ENCODE assay signal across 21 cellular contexts in the genomic region with DNA sequence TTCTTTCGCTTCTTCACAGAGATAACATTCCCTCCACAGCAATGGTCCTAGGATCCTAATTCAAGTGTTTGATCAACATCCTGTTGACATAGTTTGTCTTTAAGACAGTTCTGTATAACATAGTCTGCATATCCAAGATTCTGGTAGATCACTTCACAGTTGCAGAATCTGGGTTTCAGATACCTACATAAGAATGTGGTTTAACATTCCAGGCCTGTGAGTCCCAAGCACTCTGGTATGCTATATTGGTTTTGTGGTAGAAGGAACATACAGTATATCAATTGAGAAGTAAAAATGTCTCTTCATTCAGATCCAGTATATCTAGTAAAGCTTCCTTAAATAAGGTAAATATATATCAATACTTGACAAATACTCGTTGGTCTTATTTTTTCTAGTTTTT.
DNase-seq lines count a peak whose midpoint lies in the region; ATAC-seq and TF ChIP-seq lines count a peak whose summit lies in the region.
"Had no signal": no experiment of that assay in that cellular context is flagged by ENCODE, and none has a peak within 500 bp of the region (broad histone marks: within the 10 kb centered on the region; RNA-seq: fewer than 3 reads in every experiment).

No MANE protein-coding gene starts in this region.

- intact Hi-C loops in PC-3 (cut with micrococcal nuclease) = no loop called here

- H4K8ac ChIP-seq in mesenchymal stem cell (ENCODE audit: low read length) = no peak overlapping the region

- no peaks in the 10 kb centered on the region for H3K79me1 ChIP-seq in mesenchymal stem cell (replicated peaks; ENCODE audit: low read length, poor library complexity, severe bottlenecking)

- WGBS in mesenchymal stem cell = 29% methylated on average over 1 of the region's 2 CpGs

- no peaks in the 10 kb centered on the region for H3K27me3 ChIP-seq in PC-3 (ENCODE audit: low read length)
- H3K27me3 ChIP-seq in mesenchymal stem cell (ENCODE audit: control insufficient read depth in 1 of 2, insufficient read depth in 1 of 2, low read length in 2 of 2) = no peaks in the 10 kb centered on the region
- H3K27me3 ChIP-seq: upper lobe of left lung had no signal

- no peak overlapping the region for H4K91ac ChIP-seq in mesenchymal stem cell (ENCODE audit: low read length)

- no peaks in the 10 kb centered on the region; the same call in 1 of the 2 replicates for H3K36me3 ChIP-seq in PC-3 (ENCODE audit: low read depth, low read length)
- no peaks in the 10 kb centered on the region for H3K36me3 ChIP-seq in mesenchymal stem cell (ENCODE audit: control insufficient read depth in 1 of 2, insufficient read depth in 2 of 2, low read depth in 1 of 2, low read length in 2 of 2)
- H3K36me3 ChIP-seq: upper lobe of left lung had no signal

- H3K4me3 ChIP-seq in PC-3 (ENCODE audit: low read length) = no peak overlapping the region
- no peak overlapping the region for H3K4me3 ChIP-seq in cardiac fibroblast (replicated peaks in 1 of 2; ENCODE audit: low read depth in 2 of 2, low read length in 2 of 2)
- H3K4me3 ChIP-seq in mesenchymal stem cell (ENCODE audit: insufficient read depth in 1 of 2, low read depth in 1 of 2, low read length in 2 of 2) = no peak overlapping the region
- H3K4me3 ChIP-seq: upper lobe of left lung had no signal

- no peak overlapping the region for H2AK5ac ChIP-seq in mesenchymal stem cell (ENCODE audit: low read length, severe bottlenecking)

- POLR2A ChIA-PET in PC-3 (lab: Charles Lee; ENCODE audit: unreplicated experiment) = no interaction called here

- H3K23ac ChIP-seq in mesenchymal stem cell (ENCODE audit: low read length in 2 of 2) = no peak overlapping the region

- H3K9me3 ChIP-seq in PC-3 (ENCODE audit: low read length) (no peaks in the 10 kb centered on the region), mesenchymal stem cell (ENCODE audit: control insufficient read depth, low read length) (peaks cover 35% of the 10 kb centered on the region)
- H3K9me3 ChIP-seq: upper lobe of left lung had no signal

- peak; percentile 85 for ATAC-seq in PC-3
- ATAC-seq: activated CD4-positive, alpha-beta T cell treated with anti-CD3 and anti-CD28 coated beads for 36 hours; HCT116; right cardiac atrium had no signal

- no peak overlapping the region for H3K14ac ChIP-seq in mesenchymal stem cell (ENCODE audit: low read length in 2 of 2)

- H3K27ac ChIP-seq in PC-3 (ENCODE audit: low read length) = no peak overlapping the region
- H3K27ac ChIP-seq in mesenchymal stem cell (ENCODE audit: low read length, poor library complexity, severe bottlenecking) = peak overlapping the region; percentile 48
- H3K27ac ChIP-seq: epithelial cell of prostate, upper lobe of left lung had no signal

- H3K18ac ChIP-seq in mesenchymal stem cell (ENCODE audit: low read depth in 1 of 2, low read length in 2 of 2) = no peak overlapping the region

- no peak overlapping the region for H2BK5ac ChIP-seq in mesenchymal stem cell (ENCODE audit: low read depth, low read length, poor library complexity, severe bottlenecking)

- H3K79me2 ChIP-seq in PC-3 (ENCODE audit: low read length) = no peaks in the 10 kb centered on the region

- no peak overlapping the region for H3K4me2 ChIP-seq in PC-3 (ENCODE audit: low read length)
- H3K4me2 ChIP-seq in mesenchymal stem cell (ENCODE audit: low read length, poor library complexity, severe bottlenecking) = no peak overlapping the region

- H2BK120ac ChIP-seq in mesenchymal stem cell (ENCODE audit: low read depth, low read length) = no peak overlapping the region

- H4K20me1 ChIP-seq in PC-3 (ENCODE audit: low read length) = no peaks in the 10 kb centered on the region

- TF ChIP-seq CTCF in PC-3 (conservative IDR thresholded peaks at IDR 0.05; ENCODE audit: low read depth, low read length) = no peak
- no peak for TF ChIP-seq CTCF in cardiac fibroblast (IDR thresholded peaks at IDR 0.05; ENCODE audit: low read depth, low read length)

- H2BK12ac ChIP-seq in mesenchymal stem cell (ENCODE audit: low read length in 2 of 2) = no peak overlapping the region

- H3K9ac ChIP-seq in PC-3 (ENCODE audit: low read length) (no peak overlapping the region), mesenchymal stem cell (ENCODE audit: low read length) (no peak overlapping the region)

- BruUV-seq in PC-3 (replicated peaks; lab: Mats Ljungman, UMichigan) = no TSS peak

- CTCF ChIA-PET in PC-3 (lab: Charles Lee) = no interaction called here

- no peak overlapping the region for H3K4ac ChIP-seq in mesenchymal stem cell (ENCODE audit: low read depth in 1 of 2, low read length in 2 of 2)

- DNase-seq in ELR (ENCODE audit: low read depth) (peak; percentile 0), PC-3 (peak; percentile 81), cardiac fibroblast (ENCODE audit: low read depth in 2 of 2) (peak; percentile 6 to 65), mesenchymal stem cell (peak; percentile 71), NCI-H146 treated with DMSO at 0.1 percent for 48 hours (lab: John Stamatoyannopoulos, UW; ENCODE audit: unreplicated experiment) (no peak), pons (ENCODE audit: low spot score) (no peak)
- DNase-seq in activated CD4-positive, alpha-beta T cell treated with anti-CD3 and anti-CD28 coated beads for 1 hour = no peak
- DNase-seq in activated CD8-positive, alpha-beta memory T cell treated with anti-CD3 and anti-CD28 coated beads for 24 hours = no peak
- DNase-seq: activated CD4-positive, alpha-beta T cell treated with anti-CD3 and anti-CD28 coated beads for 36 hours; activated CD8-positive, alpha-beta memory T cell treated with anti-CD3 and anti-CD28 coated beads, Interleukin-2, amount 50 U/mL, for 4 hours; activated effector memory CD4-positive, alpha-beta T cell treated with anti-CD3 and anti-CD28 coated beads, Interleukin-2, amount 50 U/mL, for 16 hours; CD4-positive, alpha-beta T cell; cortex of kidney; DMS79; midbrain; NCI-H1694 treated with DMSO at 0.1 percent for 48 hours; right cardiac atrium; SHP77 treated with DMSO at 0.1 percent for 48 hours; upper lobe of left lung had no signal

- H2AFZ ChIP-seq in PC-3 (ENCODE audit: low read length) (no peak overlapping the region), mesenchymal stem cell (ENCODE audit: low read depth, low read length) (no peak overlapping the region)

- H3K4me1 ChIP-seq in PC-3 (ENCODE audit: insufficient read depth, low read length) (peaks cover 13% of the 10 kb centered on the region), mesenchymal stem cell (ENCODE audit: control insufficient read depth, insufficient read depth, low read depth, low read length) (no peaks in the 10 kb centered on the region)
- H3K4me1 ChIP-seq: upper lobe of left lung had no signal

- no peaks in the 10 kb centered on the region for H3F3A ChIP-seq in PC-3 (ENCODE audit: low read length, unreplicated experiment)

- no peaks in the 10 kb centered on the region for H3K9me2 ChIP-seq in PC-3 (replicated peaks; ENCODE audit: low read length)

- no peak overlapping the region for H2BK15ac ChIP-seq in mesenchymal stem cell (ENCODE audit: low read depth, poor library complexity, severe bottlenecking)

Comparison
In these comparisons a context has a peak if more than half of its experiments do, and no peak if none do; other contexts are left out.
1. DNase-seq: peak in ELR (single experiment), PC-3 (single experiment), cardiac fibroblast (2 of 2) and mesenchymal stem cell (single experiment); none in activated CD4-positive, alpha-beta T cell treated with anti-CD3 and anti-CD28 coated beads for 1 hour (single experiment), NCI-H146 treated with DMSO at 0.1 percent for 48 hours (single experiment), activated CD8-positive, alpha-beta memory T cell treated with anti-CD3 and anti-CD28 coated beads for 24 hours (single experiment) and pons (single experiment).